Comparison of ENCODE assay signal across 14 cellular contexts in the genomic region with DNA sequence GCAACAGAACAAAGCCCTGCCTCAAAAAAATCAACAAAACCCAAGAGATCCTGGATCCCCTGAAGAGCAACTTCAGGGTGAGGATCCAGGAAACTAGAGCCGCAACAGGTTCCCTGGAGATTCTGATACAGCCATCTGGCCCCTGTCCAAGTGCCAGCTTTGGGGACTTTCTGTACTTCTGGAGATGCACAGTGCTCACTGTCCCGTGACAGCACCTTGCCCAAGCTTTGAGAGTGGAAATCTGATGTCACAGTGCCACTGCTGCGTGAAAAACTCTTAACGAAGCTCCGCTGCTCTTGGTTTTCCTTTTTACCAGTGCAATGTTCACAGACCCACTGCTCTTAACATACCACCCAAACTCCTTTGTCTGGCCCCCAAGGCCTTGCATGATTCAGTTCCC. TPM values are rescaled to one million over a fixed set of nuclear protein-coding genes. Genes with fewer than 3 reads are reported as not detected.
DNase-seq lines count a peak whose midpoint lies in the region; ATAC-seq lines count a peak whose summit lies in the region.
"Had no signal": no experiment of that assay in that cellular context is flagged by ENCODE, and none has a peak within 500 bp of the region (broad histone marks: within the 10 kb centered on the region; RNA-seq: fewer than 3 reads in every experiment).

No MANE protein-coding gene starts in this region.

- no peak overlapping the region for H3K4me3 Mint-ChIP-seq in activated naive CD8-positive, alpha-beta T cell
- peak overlapping the region in 6 of 10 donors; percentile 2 to 51 (median 26) for H3K4me3 Mint-ChIP-seq in naive thymus-derived CD8-positive, alpha-beta T cell
- H3K4me3 Mint-ChIP-seq: natural killer cell treated with Interleukin-12 subunit alpha and Interleukin-12 subunit beta and Interleukin-15 and Interleukin-18, amount 100 ng/mL, for 72 hours; WTC11 had no signal

- peaks cover 0 to 72% (median 16%) of the 10 kb centered on the region in 11 experiments; a peak in 14 of 22 replicates for H4K20me1 ChIP-seq in BLaER1 treated with 17β-estradiol and CSF1 and Interleukin-3, amounts not matched to agents 10 nM and 100 nM

- peak overlapping the region; percentile 24 to 93 (median 80) for H3K4me2 ChIP-seq in BLaER1 treated with 17β-estradiol and CSF1 and Interleukin-3, amounts not matched to agents 10 nM and 100 nM

- peak overlapping the region in 2 of 10 experiments; percentile 1; a peak in 1 of 20 replicates for H3K4me3 ChIP-seq in BLaER1 treated with 17β-estradiol and CSF1 and Interleukin-3, amounts not matched to agents 10 nM and 100 nM
- H3K4me3 ChIP-seq: heart right ventricle, sigmoid colon, SJSA1 had no signal

- H3K27me3 ChIP-seq in BLaER1 treated with 17β-estradiol and CSF1 and Interleukin-3, amounts not matched to agents 10 nM and 100 nM = no peaks in the 10 kb centered on the region
- H3K27me3 ChIP-seq: heart right ventricle, sigmoid colon, SJSA1 had no signal

- DNase-seq in G401 (ENCODE audit: low spot score) = peak; percentile 12
- peak in 1 of 10 donors; percentile 23 for DNase-seq in naive thymus-derived CD8-positive, alpha-beta T cell
- DNase-seq in NCI-H345 (lab: John Stamatoyannopoulos, UW) = no peak
- no peak for DNase-seq in NOMO-1 (lab: John Stamatoyannopoulos, UW; ENCODE audit: unreplicated experiment in 2 of 2)
- DNase-seq: heart right ventricle, left cardiac atrium, sigmoid colon had no signal

- H3K27me3 Mint-ChIP-seq in activated naive CD8-positive, alpha-beta T cell = no peaks in the 10 kb centered on the region
- H3K27me3 Mint-ChIP-seq in naive thymus-derived CD8-positive, alpha-beta T cell = no peaks in the 10 kb centered on the region
- H3K27me3 Mint-ChIP-seq: natural killer cell treated with Interleukin-12 subunit alpha and Interleukin-12 subunit beta and Interleukin-15 and Interleukin-18, amount 100 ng/mL, for 72 hours had no signal

- peaks cover 9% of the 10 kb centered on the region for H3K4me1 Mint-ChIP-seq in activated naive CD8-positive, alpha-beta T cell (ENCODE audit: low read depth)
- H3K4me1 Mint-ChIP-seq in naive thymus-derived CD8-positive, alpha-beta T cell = peaks cover 7 to 18% (median 14%) of the 10 kb centered on the region in 4 donors
- H3K4me1 Mint-ChIP-seq: WTC11 had no signal

- peak overlapping the region in 8 of 11 experiments; percentile 13 to 73 (median 32); a peak in 9 of 22 replicates for H3K9ac ChIP-seq in BLaER1 treated with 17β-estradiol and CSF1 and Interleukin-3, amounts not matched to agents 10 nM and 100 nM

- H3K27ac ChIP-seq in BLaER1 treated with 17β-estradiol and CSF1 and Interleukin-3, amounts not matched to agents 10 nM and 100 nM = peak overlapping the region in 9 of 11 experiments; percentile 2 to 76 (median 45); a peak in 15 of 22 replicates
- H3K27ac ChIP-seq: sigmoid colon had no signal

- H3K9me3 Mint-ChIP-seq in activated naive CD8-positive, alpha-beta T cell (ENCODE audit: low read depth) = no peaks in the 10 kb centered on the region
- H3K9me3 Mint-ChIP-seq in naive thymus-derived CD8-positive, alpha-beta T cell = no peaks in the 10 kb centered on the region
- H3K9me3 Mint-ChIP-seq: natural killer cell treated with Interleukin-12 subunit alpha and Interleukin-12 subunit beta and Interleukin-15 and Interleukin-18, amount 100 ng/mL, for 72 hours; WTC11 had no signal

- no peaks in the 10 kb centered on the region for H3K9me3 ChIP-seq in BLaER1 treated with 17β-estradiol and CSF1 and Interleukin-3, amounts not matched to agents 10 nM and 100 nM (replicated peaks in 1 of 11)
- H3K9me3 ChIP-seq: heart right ventricle, sigmoid colon, SJSA1 had no signal

- POLR2A ChIA-PET in naive thymus-derived CD8-positive, alpha-beta T cell (lab: Charles Lee) = interaction anchor here (0.7 kb wide), 1 partner anchor 8 kb away, joined by 3 read pairs; no protein-coding TSS in a partner anchor

- H3K4me1 ChIP-seq in BLaER1 treated with 17β-estradiol and CSF1 and Interleukin-3, amounts not matched to agents 10 nM and 100 nM = peaks cover 44 to 62% (median 53%) of the 10 kb centered on the region in 10 experiments

- in situ Hi-C loops in G401 (cut with HindIII; ENCODE audit: low sequenced_read_pairs) = no loop called here

- H3K36me3 Mint-ChIP-seq in activated naive CD8-positive, alpha-beta T cell = peaks cover 4% of the 10 kb centered on the region
- peaks cover 0 to 64% (median 13%) of the 10 kb centered on the region in 3 donors for H3K36me3 Mint-ChIP-seq in naive thymus-derived CD8-positive, alpha-beta T cell
- H3K36me3 Mint-ChIP-seq: natural killer cell treated with Interleukin-12 subunit alpha and Interleukin-12 subunit beta and Interleukin-15 and Interleukin-18, amount 100 ng/mL, for 72 hours had no signal

- ATAC-seq in naive thymus-derived CD8-positive, alpha-beta T cell = peak; percentile 3 to 20
- ATAC-seq in GM21447 (IDR thresholded peaks at IDR 0.05; ENCODE audit: unreplicated experiment) (no peak), GM19023 (IDR thresholded peaks at IDR 0.05; ENCODE audit: unreplicated experiment) (no peak)
- ATAC-seq: left cardiac atrium; natural killer cell treated with Interleukin-12 subunit alpha and Interleukin-12 subunit beta and Interleukin-15 and Interleukin-18, amount 100 ng/mL, for 72 hours; WTC11 had no signal

- H3K27ac Mint-ChIP-seq in activated naive CD8-positive, alpha-beta T cell = peak overlapping the region; percentile 72
- peak overlapping the region; percentile 53 to 96 (median 84) for H3K27ac Mint-ChIP-seq in naive thymus-derived CD8-positive, alpha-beta T cell
- H3K27ac Mint-ChIP-seq: WTC11 had no signal

- H3K36me3 ChIP-seq in BLaER1 treated with 17β-estradiol and CSF1 and Interleukin-3, amounts not matched to agents 10 nM and 100 nM = peaks cover 35 to 92% (median 57%) of the 10 kb centered on the region in 11 experiments

RNA-seq across cellular contexts. Expression of gene STK40, which starts 26.3 kb away (rescaled TPM):
- total RNA-seq in G401 (2014; rRNA removed; shearing (Covaris generic)) = 13.6 and 19.9 TPM in 2 replicates
- total RNA-seq in naive thymus-derived CD8-positive, alpha-beta T cell = 10 to 100 TPM; 46.2 to 47.8 TPM
- 10 to 100 TPM; 21.6 to 31.7 (median 23.6) TPM for polyA plus RNA-seq in naive thymus-derived CD8-positive, alpha-beta T cell

RNA-seq across cellular contexts. Expression of gene EVA1B, which starts 35.9 kb away (rescaled TPM):
- 46.3 and 91.0 TPM in 2 replicates for total RNA-seq in G401 (2014; rRNA removed; shearing (Covaris generic))
- total RNA-seq in naive thymus-derived CD8-positive, alpha-beta T cell = 1 to 10 TPM; 1.2 to 1.6 TPM
- 1 to 10 TPM in 1 of 3 donors, under 1 TPM in 2; 0.16 to 2.4 (median 0.43) TPM for polyA plus RNA-seq in naive thymus-derived CD8-positive, alpha-beta T cell

RNA-seq across cellular contexts. Expression of gene LSM10, which starts 38.3 kb away (rescaled TPM):
- total RNA-seq in G401 (2014; rRNA removed; shearing (Covaris generic)) = 37.5 and 57.9 TPM in 2 replicates
- 10 to 100 TPM; 40.8 to 47.1 TPM for total RNA-seq in naive thymus-derived CD8-positive, alpha-beta T cell
- 100 to 1,000 TPM; 118 to 122 (median 121) TPM for polyA plus RNA-seq in naive thymus-derived CD8-positive, alpha-beta T cell

RNA-seq across cellular contexts. Expression of gene SH3D21, which starts 53.2 kb away (rescaled TPM):
- total RNA-seq in G401 (2014; rRNA removed; shearing (Covaris generic)) = 1.9 and 4.1 TPM in 2 replicates
- 1 to 10 TPM; 2.6 to 2.7 TPM for total RNA-seq in naive thymus-derived CD8-positive, alpha-beta T cell
- polyA plus RNA-seq in naive thymus-derived CD8-positive, alpha-beta T cell = under 1 TPM in 2 of 3 donors, not detected in 1; 0.19 to 0.35 TPM

Comparison
In these comparisons a context has a peak if more than half of its experiments do, and no peak if none do; other contexts are left out.
1. ATAC-seq: peak in naive thymus-derived CD8-positive, alpha-beta T cell (2 of 2); none in GM21447 (single experiment) and GM19023 (single experiment).
2. RNA of gene EVA1B, which starts 35.9 kb away (total RNA-seq): 46.3 to 91.0 TPM in G401; 1.2 to 1.6 TPM in naive thymus-derived CD8-positive, alpha-beta T cell; every median in the first group is over 10 times any median in the second.